Comparison of ENCODE assay signal across 25 cellular contexts in the genomic region with DNA sequence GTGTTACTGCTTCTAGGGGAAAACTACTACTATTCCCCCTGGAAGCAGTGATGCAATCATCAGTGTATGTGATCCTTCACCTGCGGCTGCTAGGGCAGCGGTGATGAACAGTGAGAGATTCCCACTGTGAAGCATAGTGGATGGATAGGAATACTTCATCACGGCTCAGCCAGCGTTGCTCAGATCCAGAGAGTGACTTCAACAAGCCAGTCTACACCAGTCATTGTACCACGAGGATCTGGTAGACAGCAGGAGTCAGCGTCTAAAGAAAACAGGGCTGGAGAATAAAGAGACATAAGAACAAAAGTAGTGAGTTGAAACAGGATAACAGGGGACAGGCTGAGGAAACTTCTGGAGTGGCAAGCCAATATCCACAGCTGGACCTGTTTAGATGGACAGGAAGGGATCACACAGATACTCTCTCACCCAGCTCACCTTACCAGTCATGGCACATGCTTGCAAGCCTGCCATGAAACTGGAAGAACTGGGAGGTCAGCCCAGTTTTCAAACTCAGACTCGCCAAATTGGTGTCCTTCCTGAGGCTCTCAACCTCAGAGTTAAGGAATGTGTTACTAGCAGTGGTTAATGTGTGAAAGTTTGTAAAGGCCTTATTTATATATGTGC. TPM values are rescaled to one million over a fixed set of nuclear protein-coding genes. Genes with fewer than 3 reads are reported as not detected.
DNase-seq lines count a peak whose midpoint lies in the region; ATAC-seq, FAIRE-seq and TF ChIP-seq lines count a peak whose summit lies in the region.
"Had no signal": no experiment of that assay in that cellular context is flagged by ENCODE, and none has a peak within 500 bp of the region (broad histone marks: within the 10 kb centered on the region; RNA-seq: fewer than 3 reads in every experiment).

No MANE protein-coding gene starts in this region.

- no peaks in the 10 kb centered on the region for H3F3A ChIP-seq in neural progenitor cell (ENCODE audit: low read depth)

- H3K9me3 ChIP-seq in right atrium auricular region = no peaks in the 10 kb centered on the region
- no peaks in the 10 kb centered on the region for H3K9me3 ChIP-seq in K562 (replicated peaks; ENCODE audit: control insufficient read depth, insufficient read depth, low read depth, low read length)
- H3K9me3 ChIP-seq in neural progenitor cell (ENCODE audit: low read depth) = no peaks in the 10 kb centered on the region

- H3K4me3 ChIP-seq in right atrium auricular region (no peak overlapping the region), K562 (no peak overlapping the region), fibroblast of the aortic adventitia (ENCODE audit: low read depth, low read length) (no peak overlapping the region), neural progenitor cell (no peak overlapping the region)
- H3K4me3 ChIP-seq: BLaER1 treated with 17β-estradiol and CSF1 and Interleukin-3, amounts not matched to agents 10 nM and 100 nM; GM23338; PC-9 had no signal

- no TSS peak for BruUV-seq in K562 (replicated peaks; lab: Mats Ljungman, UMichigan)

- CTCF ChIA-PET in K562 (lab: Yijun Ruan, JAX; ENCODE audit: low intra/inter-chr PET ratio) = no interaction called here

- H3K79me2 ChIP-seq in K562 (ENCODE audit: control insufficient read depth, insufficient read depth, low read length) (no peaks in the 10 kb centered on the region), neural progenitor cell (ENCODE audit: low read depth) (no peaks in the 10 kb centered on the region)

- no peak overlapping the region for H3K27ac Mint-ChIP-seq in neural progenitor cell
- H3K27ac Mint-ChIP-seq: CD4-positive, alpha-beta memory T cell; GM23338 had no signal

- no peaks in the 10 kb centered on the region for H3K9me3 Mint-ChIP-seq in neural progenitor cell
- H3K9me3 Mint-ChIP-seq: GM23338 had no signal

- H3K27me3 Mint-ChIP-seq in neural progenitor cell (ENCODE audit: insufficient read depth, low read depth) = peaks cover 6% of the 10 kb centered on the region

- in situ Hi-C loops in K562 (cut with MboI) = no loop called here

- TF ChIP-seq POLR2A in K562 (conservative IDR thresholded peaks at IDR 0.05) = no peak

- H2AFZ ChIP-seq in K562 (ENCODE audit: low read depth, low read length) (no peak overlapping the region), neural progenitor cell (replicated peaks) (no peak overlapping the region)
- H2AFZ ChIP-seq: GM23338, PC-9 had no signal

- H3K9ac ChIP-seq in K562 (ENCODE audit: insufficient read depth in 1 of 2, low read depth in 2 of 2, low read length in 2 of 2) (no peak overlapping the region), neural progenitor cell (no peak overlapping the region)
- H3K9ac ChIP-seq: BLaER1 treated with 17β-estradiol and CSF1 and Interleukin-3, amounts not matched to agents 10 nM and 100 nM had no signal

- no peak for DNase-seq in Right ventricle myocardium inferior (ENCODE audit: missing footprints)
- no peak for DNase-seq in right atrium auricular region (ENCODE audit: low spot score)
- no peak for DNase-seq in K562 (ENCODE audit: extremely low read depth in 1 of 4, low spot score in 3 of 4)
- peak; percentile 6 for DNase-seq in fibroblast of the aortic adventitia (ENCODE audit: low read depth)
- DNase-seq in neural progenitor cell (ENCODE audit: low spot score) = no peak
- DNase-seq in activated T-cell treated with anti-CD3 and anti-CD28 coated beads for 4 hours = no peak
- no peak for DNase-seq in NCI-H345 treated with DMSO at 0.1 percent for 48 hours (lab: John Stamatoyannopoulos, UW; ENCODE audit: unreplicated experiment)
- DNase-seq in activated naive CD4-positive, alpha-beta T cell (lab: John Stamatoyannopoulos, UW) = no peak
- DNase-seq: 8988T; CD4-positive, alpha-beta memory T cell; DND-41; HCEC 1CT; IMR-90; NCI-H1694; NCI-H2081; NCI-H446 treated with DMSO at 0.1 percent for 48 hours; NCI-H526 treated with DMSO at 0.1 percent for 48 hours; PC-9 had no signal

- no peak for TF ChIP-seq RAD21 in K562 (CRISPR knock-in tag; conservative IDR thresholded peaks at IDR 0.05 in 1 of 2, IDR thresholded peaks at IDR 0.05 in 1 of 2)

- no peaks in the 10 kb centered on the region for H3K36me3 ChIP-seq in right atrium auricular region
- no peaks in the 10 kb centered on the region for H3K36me3 ChIP-seq in K562 (ENCODE audit: control insufficient read depth, insufficient read depth, low read length)
- no peaks in the 10 kb centered on the region for H3K36me3 ChIP-seq in neural progenitor cell
- H3K36me3 ChIP-seq: BLaER1 treated with 17β-estradiol and CSF1 and Interleukin-3, amounts not matched to agents 10 nM and 100 nM had no signal

- WGBS in K562 (ENCODE audit: insufficient coverage, low coverage, missing lambda C conversion rate) = 1% methylated on average over 7 of the region's 7 CpGs

- H3K4me2 ChIP-seq in K562 (ENCODE audit: insufficient read depth, low read length) = no peak overlapping the region
- H3K4me2 ChIP-seq in neural progenitor cell = no peak overlapping the region
- H3K4me2 ChIP-seq: BLaER1 treated with 17β-estradiol and CSF1 and Interleukin-3, amounts not matched to agents 10 nM and 100 nM; GM23338; PC-9 had no signal

- H3K27ac ChIP-seq in right atrium auricular region (no peak overlapping the region), K562 (ENCODE audit: extremely low read depth, low read depth, low read length) (no peak overlapping the region), neural progenitor cell (no peak overlapping the region)
- H3K27ac ChIP-seq: BLaER1 treated with 17β-estradiol and CSF1 and Interleukin-3, amounts not matched to agents 10 nM and 100 nM; PC-9; RWPE1 had no signal

- FAIRE-seq in K562 (lab: Jason Lieb, UNC) = no peak
- FAIRE-seq: GM12892, HTR-8/SVneo had no signal

- H4K20me1 ChIP-seq in K562 (replicated peaks; ENCODE audit: control insufficient read depth, insufficient read depth, low read length) = no peaks in the 10 kb centered on the region
- no peaks in the 10 kb centered on the region for H4K20me1 ChIP-seq in neural progenitor cell (ENCODE audit: low read depth)
- H4K20me1 ChIP-seq: BLaER1 treated with 17β-estradiol and CSF1 and Interleukin-3, amounts not matched to agents 10 nM and 100 nM had no signal

- no peak for TF ChIP-seq CTCF in right atrium auricular region (IDR thresholded peaks at IDR 0.05)
- no peak for TF ChIP-seq CTCF in K562 (IDR thresholded peaks at IDR 0.05 in 2 of 3, conservative IDR thresholded peaks at IDR 0.05 in 1 of 3; ENCODE audit: insufficient read depth in 2 of 3, low read depth in 1 of 3, low read length in 3 of 3)
- no peak for TF ChIP-seq CTCF in fibroblast of the aortic adventitia (IDR thresholded peaks at IDR 0.05; ENCODE audit: insufficient read depth, low read length)
- no peak for TF ChIP-seq CTCF in neural progenitor cell (IDR thresholded peaks at IDR 0.05)

- no peak for TF ChIP-seq EP300 in K562 (IDR thresholded peaks at IDR 0.05; ENCODE audit: low read length)

- POLR2A ChIA-PET in K562 (lab: Yijun Ruan, JAX) = interaction anchor here (0.6 kb wide), 1 partner anchor 97 kb away, joined by 3 read pairs; no protein-coding TSS in a partner anchor

- H3K27me3 ChIP-seq in right atrium auricular region (no peaks in the 10 kb centered on the region), K562 (ENCODE audit: control insufficient read depth in 2 of 2, insufficient read depth in 2 of 2, low read length in 2 of 2) (0 out of 5 replicates have a peak, but pooled peaks cover 0 to 11% of the 10 kb centered on the region in 2 experiments), neural progenitor cell (no peaks in the 10 kb centered on the region)
- H3K27me3 ChIP-seq: BLaER1 treated with 17β-estradiol and CSF1 and Interleukin-3, amounts not matched to agents 10 nM and 100 nM had no signal

- peaks cover 0 to 8% of the 10 kb centered on the region in 2 donors for H3K4me1 ChIP-seq in right atrium auricular region
- H3K4me1 ChIP-seq in K562 (replicated peaks in 1 of 2; ENCODE audit: control insufficient read depth in 2 of 2, insufficient read depth in 2 of 2, low read length in 2 of 2) = no peaks in the 10 kb centered on the region
- H3K4me1 ChIP-seq in neural progenitor cell = no peaks in the 10 kb centered on the region
- H3K4me1 ChIP-seq: BLaER1 treated with 17β-estradiol and CSF1 and Interleukin-3, amounts not matched to agents 10 nM and 100 nM had no signal

- peak overlapping the region; percentile 48 for H3K4me3 Mint-ChIP-seq in neural progenitor cell
- H3K4me3 Mint-ChIP-seq: CD4-positive, alpha-beta memory T cell; GM23338 had no signal

- peak; percentile 41 for ATAC-seq in Right ventricle myocardium inferior
- ATAC-seq in K562 = no peak; the same call in 1 of the 3 replicates
- ATAC-seq: GM23338 had no signal

- H3K4me1 Mint-ChIP-seq in neural progenitor cell = peaks cover 4% of the 10 kb centered on the region
- H3K4me1 Mint-ChIP-seq: CD4-positive, alpha-beta memory T cell had no signal

- no peaks in the 10 kb centered on the region for H3K36me3 Mint-ChIP-seq in neural progenitor cell
- H3K36me3 Mint-ChIP-seq: CD4-positive, alpha-beta memory T cell had no signal

- intact Hi-C loops in Right ventricle myocardium inferior (cut with DNase I) (no loop called here), K562 (cut with micrococcal nuclease) (loop anchor here (5.0 kb wide), 1 partner anchor 41 kb away; the partner anchor contains the start of gene LRRC52)

- no peaks in the 10 kb centered on the region for H3K9me1 ChIP-seq in K562 (ENCODE audit: control insufficient read depth, insufficient read depth, low read length)

RNA-seq across cellular contexts. Expression of gene LRRC52, which starts 42.3 kb away (rescaled TPM):
- 0.30 TPM for total RNA-seq in Right ventricle myocardium inferior
- not detected for total RNA-seq in right atrium auricular region
- not detected in 2 replicates for total RNA-seq in K562 (2011; cell fraction: chromatin; rRNA removed; ENCODE audit: low replicate concordance)
- not detected in 2 replicates for total RNA-seq in K562 (2011; cell fraction: nucleolus; rRNA removed)
- not detected in 2 replicates for total RNA-seq in K562 (2011; cell fraction: nucleoplasm; rRNA removed)
- total RNA-seq in K562 (2014; rRNA removed) = not detected in 2 replicates
- total RNA-seq in K562 (2014; rRNA removed; fragmentation: Illumina TruSeq; extraction: Trizol) = not detected in 2 replicates
- total RNA-seq in K562 (2015; rRNA removed; fragmentation: Illumina TruSeq; extraction: Trizol) = not detected in 2 replicates
- not detected in 2 replicates for total RNA-seq in K562 (2021)
- not detected in 2 replicates for polyA plus RNA-seq in K562 (2011; rRNA removed)
- not detected in 2 replicates for polyA plus RNA-seq in K562 (2011; cell fraction: cytosol; rRNA removed)
- not detected in 2 replicates for polyA plus RNA-seq in K562 (2011; cell fraction: nucleus; rRNA removed)
- polyA plus RNA-seq in K562 (2012) = not detected in 2 replicates
- polyA plus RNA-seq in K562 (2014; fragmentation: Illumina TruSeq; extraction: Trizol) = not detected in 2 replicates
- polyA plus RNA-seq in K562 (2014; fragmentation: Nextera tagmentation; extraction: Ambion mirVana) = not detected
- polyA plus RNA-seq in K562 (2014; rRNA removed) = not detected in 2 replicates
- polyA minus RNA-seq in K562 (2011; rRNA and poly(A)+ RNA removed) = not detected in 2 replicates
- not detected in 2 replicates for polyA minus RNA-seq in K562 (2011; cell fraction: cytosol; rRNA and poly(A)+ RNA removed)
- polyA minus RNA-seq in K562 (2011; cell fraction: nucleus; rRNA and poly(A)+ RNA removed) = not detected in 2 replicates
- total RNA-seq in fibroblast of the aortic adventitia (ENCODE audit: low replicate concordance) = not detected in 2 replicates
- not detected in 2 replicates for total RNA-seq in neural progenitor cell (ENCODE audit: low replicate concordance)
- total RNA-seq: CD4-positive, alpha-beta memory T cell; G401; GM23338; IMR-90; M059J; PC-9 had no signal
- polyA plus RNA-seq: CD4-positive, alpha-beta memory T cell; GM23338; IMR-90 had no signal

RNA-seq across cellular contexts. Expression of gene RXRG, which starts 56.5 kb away (rescaled TPM):
- total RNA-seq in Right ventricle myocardium inferior (3.1 TPM), right atrium auricular region (1 to 10 TPM; 1.2 to 3.3 TPM), K562 (2014; rRNA removed) (not detected in 2 replicates), K562 (2014; rRNA removed; fragmentation: Illumina TruSeq; extraction: Trizol) (not detected in 2 replicates), K562 (2015; rRNA removed; fragmentation: Illumina TruSeq; extraction: Trizol) (not detected in 2 replicates), K562 (2021) (not detected in 2 replicates), fibroblast of the aortic adventitia (ENCODE audit: low replicate concordance) (not detected in 2 replicates), neural progenitor cell (ENCODE audit: low replicate concordance) (not detected in 2 replicates)
- not detected in 2 replicates for total RNA-seq in K562 (2011; cell fraction: chromatin; rRNA removed; ENCODE audit: low replicate concordance)
- total RNA-seq in K562 (2011; cell fraction: nucleolus; rRNA removed) = not detected in 2 replicates
- not detected in 2 replicates for total RNA-seq in K562 (2011; cell fraction: nucleoplasm; rRNA removed)
- polyA plus RNA-seq in K562 (2011; rRNA removed) (not detected in 2 replicates), K562 (2014; fragmentation: Illumina TruSeq; extraction: Trizol) (not detected in 2 replicates), K562 (2014; fragmentation: Nextera tagmentation; extraction: Ambion mirVana) (not detected), K562 (2014; rRNA removed) (not detected in 2 replicates)
- not detected in 2 replicates for polyA plus RNA-seq in K562 (2011; cell fraction: cytosol; rRNA removed)
- not detected in 2 replicates for polyA plus RNA-seq in K562 (2011; cell fraction: nucleus; rRNA removed)
- polyA plus RNA-seq in K562 (2012) = not detected in 2 replicates
- polyA minus RNA-seq in K562 (2011; rRNA and poly(A)+ RNA removed) = not detected in 2 replicates
- polyA minus RNA-seq in K562 (2011; cell fraction: cytosol; rRNA and poly(A)+ RNA removed) = not detected in 2 replicates
- not detected in 2 replicates for polyA minus RNA-seq in K562 (2011; cell fraction: nucleus; rRNA and poly(A)+ RNA removed)
- total RNA-seq: CD4-positive, alpha-beta memory T cell; G401; GM23338; IMR-90; M059J; PC-9 had no signal
- polyA plus RNA-seq: CD4-positive, alpha-beta memory T cell; GM23338; IMR-90 had no signal
